ENCODE assay signal across 11 cellular contexts in genomic region chr3:38627956-38628355, GRCh38. TPM values are rescaled to one million over a fixed set of nuclear protein-coding genes. Genes with fewer than 3 reads are reported as not detected.
DNase-seq lines count a peak whose midpoint lies in the region; ATAC-seq, FAIRE-seq and TF ChIP-seq lines count a peak whose summit lies in the region.
"Had no signal": no experiment of that assay in that cellular context is flagged by ENCODE, and none has a peak within 500 bp of the region (broad histone marks: within the 10 kb centered on the region; RNA-seq: fewer than 3 reads in every experiment).

No MANE protein-coding gene starts in this region.

- H3F3A ChIP-seq in smooth muscle cell (ENCODE audit: low read depth): no peaks in the 10 kb centered on the region

- TF ChIP-seq RAD21 in GM12878 (IDR thresholded peaks at IDR 0.05; ENCODE audit: insufficient read depth, low read depth, low read length): 0 out of 2 replicates have a peak, but pooled peaks have one; percentile 12

- H3K27me3 ChIP-seq in cardiac muscle cell (peaks cover 22% of the 10 kb centered on the region), right atrium auricular region (no peaks in the 10 kb centered on the region), Karpas-422 (ENCODE audit: low read length) (no peaks in the 10 kb centered on the region), GM12878 (replicated peaks in 1 of 2; ENCODE audit: control insufficient read depth in 2 of 2, insufficient read depth in 2 of 2, low read length in 1 of 2) (no peaks in the 10 kb centered on the region; a peak in 2 of 4 replicates), smooth muscle cell (ENCODE audit: low read depth) (no peaks in the 10 kb centered on the region)
- no peaks in the 10 kb centered on the region for H3K27me3 ChIP-seq in CD8-positive, alpha-beta memory T cell (ENCODE audit: insufficient read depth, low read length, poor library complexity, severe bottlenecking)

- H3K9me3 ChIP-seq in cardiac muscle cell (ENCODE audit: low read depth) (no peaks in the 10 kb centered on the region), right atrium auricular region (no peaks in the 10 kb centered on the region), Karpas-422 (ENCODE audit: low read length) (no peaks in the 10 kb centered on the region), GM12878 (replicated peaks; ENCODE audit: control insufficient read depth, insufficient read depth, low read length) (no peaks in the 10 kb centered on the region), smooth muscle cell (replicated peaks; ENCODE audit: low read depth) (no peaks in the 10 kb centered on the region)
- no peaks in the 10 kb centered on the region for H3K9me3 ChIP-seq in CD8-positive, alpha-beta memory T cell (ENCODE audit: low read length)

- RAD21 ChIA-PET in GM12878 (lab: Charles Lee; ENCODE audit: unreplicated experiment): no interaction called here

- H3K4me3 ChIP-seq in cardiac muscle cell (no peak overlapping the region), right atrium auricular region (no peak overlapping the region), Karpas-422 (ENCODE audit: low read length) (no peak overlapping the region), GM12878 (no peak overlapping the region), smooth muscle cell (no peak overlapping the region)
- no peak overlapping the region for H3K4me3 ChIP-seq in CD8-positive, alpha-beta memory T cell (ENCODE audit: low read length)

- peak in 1 of 2 donors; percentile 61 for DNase-seq in cardiac muscle cell (ENCODE audit: low read depth in 1 of 2, low spot score in 1 of 2)
- no peak for DNase-seq in right atrium auricular region (ENCODE audit: low spot score)
- DNase-seq in Karpas-422: peak; percentile 87
- no peak for DNase-seq in GM12878 (ENCODE audit: low read depth, low spot score)
- no peak for DNase-seq in smooth muscle cell (lab: John Stamatoyannopoulos, UW; ENCODE audit: unreplicated experiment)
- DNase-seq in LoVo (ENCODE audit: low spot score): no peak
- DNase-seq in CD8-positive, alpha-beta memory T cell: no peak
- DNase-seq: NCI-H1092 treated with DMSO at 0.1 percent for 48 hours had no signal

- H4K20me1 ChIP-seq in Karpas-422 (ENCODE audit: insufficient read depth, low read depth, low read length) (no peaks in the 10 kb centered on the region), GM12878 (ENCODE audit: control insufficient read depth, insufficient read depth) (no peaks in the 10 kb centered on the region), smooth muscle cell (ENCODE audit: low read depth) (no peaks in the 10 kb centered on the region)

- SMC1A ChIA-PET in GM12878 (lab: Charles Lee; ENCODE audit: uncharacterized antibody, unreplicated experiment): interaction anchor here (1.0 kb wide), 2 partner anchors 42 to 106 kb away, joined by 3 to 5 read pairs; no protein-coding TSS in a partner anchor

- H3K9ac ChIP-seq in Karpas-422 (ENCODE audit: low read length) (no peak overlapping the region), GM12878 (ENCODE audit: control insufficient read depth, insufficient read depth, low read length) (no peak overlapping the region), smooth muscle cell (ENCODE audit: low read depth) (no peak overlapping the region)

- in situ Hi-C loops in GM12878 (cut with MboI): no loop called here

- H3K36me3 ChIP-seq in cardiac muscle cell (no peaks in the 10 kb centered on the region), right atrium auricular region (peaks cover 54% of the 10 kb centered on the region), Karpas-422 (ENCODE audit: insufficient read depth, low read length) (no peaks in the 10 kb centered on the region), GM12878 (ENCODE audit: control insufficient read depth in 2 of 2, insufficient read depth in 2 of 2, low read length in 1 of 2) (no peaks in the 10 kb centered on the region), smooth muscle cell (ENCODE audit: low read depth) (no peaks in the 10 kb centered on the region)
- no peaks in the 10 kb centered on the region for H3K36me3 ChIP-seq in CD8-positive, alpha-beta memory T cell (ENCODE audit: insufficient read depth, low read length)

- POLR2A ChIA-PET in GM12878 (lab: Charles Lee): no interaction called here
- POLR2A ChIA-PET in CD8-positive, alpha-beta memory T cell (lab: Charles Lee): no interaction called here

- intact Hi-C loops in GM12878 (cut with micrococcal nuclease; ENCODE audit: unreplicated experiment): no loop called here

- no peaks in the 10 kb centered on the region for H3K9me3 Mint-ChIP-seq in CD8-positive, alpha-beta memory T cell
- H3K9me3 Mint-ChIP-seq: activated T-helper 1 cell treated with anti-CD3 and anti-CD28 coated beads, Interleukin-12 subunit alpha, Interleukin-12 subunit beta, Interleukin-2, Interleukin-4 antibody, amounts not matched to agents 30 ng/mL and 10 ng/mL and 1 ng/mL, durations not matched to agents 14 hours and 24 hours and 36 hours had no signal

- no peaks in the 10 kb centered on the region for H3K9me2 ChIP-seq in Karpas-422 (replicated peaks; ENCODE audit: insufficient read depth, low read length)

- H3K79me2 ChIP-seq in Karpas-422 (ENCODE audit: low read length) (no peaks in the 10 kb centered on the region), GM12878 (ENCODE audit: control insufficient read depth, insufficient read depth, low read length) (no peaks in the 10 kb centered on the region), smooth muscle cell (ENCODE audit: low read depth) (no peaks in the 10 kb centered on the region)

- H3K4me2 ChIP-seq in Karpas-422 (ENCODE audit: low read depth, low read length, poor library complexity, severe bottlenecking) (no peak overlapping the region), GM12878 (ENCODE audit: control insufficient read depth, insufficient read depth) (no peak overlapping the region), smooth muscle cell (no peak overlapping the region)

- peak; percentile 84 for ATAC-seq in GM12878
- no peak for ATAC-seq in GM19351 (IDR thresholded peaks at IDR 0.05; ENCODE audit: unreplicated experiment)

- no TSS peak for BruUV-seq in GM12878 (replicated peaks; lab: Mats Ljungman, UMichigan)

- H3K27ac ChIP-seq in cardiac muscle cell: no peak overlapping the region
- peak overlapping the region in 1 of 2 donors; percentile 2 for H3K27ac ChIP-seq in right atrium auricular region
- H3K27ac ChIP-seq in Karpas-422 (ENCODE audit: low read length): no peak overlapping the region
- H3K27ac ChIP-seq in GM12878 (ENCODE audit: control insufficient read depth, insufficient read depth): no peak overlapping the region
- H3K27ac ChIP-seq in smooth muscle cell (ENCODE audit: low read depth): no peak overlapping the region
- no peak overlapping the region for H3K27ac ChIP-seq in CD8-positive, alpha-beta memory T cell (ENCODE audit: low read depth, low read length)

- CTCF ChIA-PET in GM12878 (lab: Yijun Ruan, JAX): interaction anchor here (0.5 to 1.7 kb wide), 4 partner anchors 21 to 614 kb away, joined by 3 to 8 read pairs (median 4); no protein-coding TSS in a partner anchor
- CTCF ChIA-PET in CD8-positive, alpha-beta memory T cell (lab: Charles Lee): interaction anchor here (1.2 to 2.0 kb wide), 2 partner anchors 8 to 9 kb away, joined by 4 to 5 read pairs; no protein-coding TSS in a partner anchor

- no peaks in the 10 kb centered on the region for H3K36me3 Mint-ChIP-seq in CD8-positive, alpha-beta memory T cell
- H3K36me3 Mint-ChIP-seq: memory B cell had no signal

- no peak overlapping the region for H3K27ac Mint-ChIP-seq in CD8-positive, alpha-beta memory T cell
- H3K27ac Mint-ChIP-seq: activated T-helper 1 cell treated with anti-CD3 and anti-CD28 coated beads, Interleukin-12 subunit alpha, Interleukin-12 subunit beta, Interleukin-2, Interleukin-4 antibody, amounts not matched to agents 30 ng/mL and 10 ng/mL and 1 ng/mL, durations not matched to agents 14 hours and 24 hours and 36 hours; memory B cell had no signal

- no peak overlapping the region for H3K4me3 Mint-ChIP-seq in CD8-positive, alpha-beta memory T cell
- H3K4me3 Mint-ChIP-seq: activated T-helper 1 cell treated with anti-CD3 and anti-CD28 coated beads, Interleukin-12 subunit alpha, Interleukin-12 subunit beta, Interleukin-2, Interleukin-4 antibody, amounts not matched to agents 30 ng/mL and 10 ng/mL and 1 ng/mL, durations not matched to agents 14 hours and 24 hours and 36 hours; memory B cell had no signal

- FAIRE-seq in GM12878 (lab: Jason Lieb, UNC): no peak

- no peak for TF ChIP-seq EP300 in GM12878 (IDR thresholded peaks at IDR 0.05; ENCODE audit: borderline replicate concordance in 1 of 2, control insufficient read depth in 1 of 2, low read depth in 2 of 2, low read length in 2 of 2)

- no peak overlapping the region for H2AFZ ChIP-seq in Karpas-422 (ENCODE audit: low read length)
- no peak overlapping the region for H2AFZ ChIP-seq in GM12878 (ENCODE audit: control insufficient read depth, low read depth, low read length)
- no peak overlapping the region for H2AFZ ChIP-seq in smooth muscle cell (ENCODE audit: low read depth)

- H3K4me1 ChIP-seq in cardiac muscle cell (ENCODE audit: low read depth) (no peaks in the 10 kb centered on the region), right atrium auricular region (peaks cover 0 to 17% of the 10 kb centered on the region in 2 donors), Karpas-422 (ENCODE audit: low read length) (peaks cover 6% of the 10 kb centered on the region), GM12878 (ENCODE audit: control insufficient read depth, insufficient read depth, low read length) (no peaks in the 10 kb centered on the region), smooth muscle cell (ENCODE audit: low read depth) (peaks cover 6% of the 10 kb centered on the region)
- no peaks in the 10 kb centered on the region for H3K4me1 ChIP-seq in CD8-positive, alpha-beta memory T cell (ENCODE audit: insufficient read depth, low read length)

- H3K27me3 Mint-ChIP-seq in CD8-positive, alpha-beta memory T cell: peaks cover 0 to 5% of the 10 kb centered on the region in 2 donors

- H3K4me1 Mint-ChIP-seq in CD8-positive, alpha-beta memory T cell: no peaks in the 10 kb centered on the region

- no peak for TF ChIP-seq POLR2A in GM12878 (IDR thresholded peaks at IDR 0.05; ENCODE audit: low read depth, low read length)

- 0% methylated on average over 4 of the region's 4 CpGs for WGBS in GM12878 (ENCODE audit: insufficient coverage, insufficient replicate concordance, low lambda C conversion rate, missing lambda C conversion rate)
- WGBS in smooth muscle cell (ENCODE audit: low lambda C conversion rate): 43% methylated on average over 4 of the region's 4 CpGs

- TF ChIP-seq CTCF in cardiac muscle cell (IDR thresholded peaks at IDR 0.05; ENCODE audit: low read depth, low read length) (peak; percentile 53), right atrium auricular region (IDR thresholded peaks at IDR 0.05) (peak in 1 of 2 donors; percentile 48), GM12878 (IDR thresholded peaks at IDR 0.05 in 2 of 3, conservative IDR thresholded peaks at IDR 0.05 in 1 of 3; ENCODE audit: control insufficient read depth in 2 of 3, extremely low read depth in 1 of 3, insufficient read depth in 1 of 3, low read depth in 3 of 3, low read length in 3 of 3) (peak; percentile 42 to 69 (median 55)), smooth muscle cell (IDR thresholded peaks at IDR 0.05; ENCODE audit: borderline replicate concordance, insufficient read depth, poor library complexity, severe bottlenecking) (peak; percentile 31)

RNA-seq across cellular contexts. Expression of gene SCN5A, which starts 21.5 kb away (rescaled TPM):
- total RNA-seq in cardiac muscle cell (2.8 and 9.3 TPM in 2 replicates), right atrium auricular region (100 to 1,000 TPM; 102 to 118 TPM), GM12878 (2014; rRNA removed) (not detected in 2 replicates), GM12878 (2014; rRNA removed; fragmentation: Illumina TruSeq; extraction: Trizol) (not detected in 2 replicates), GM12878 (2021) (not detected in 2 replicates), smooth muscle cell (0.76 and 3.4 TPM in 2 replicates)
- polyA plus RNA-seq in cardiac muscle cell (3.1 and 8.5 TPM in 2 replicates), GM12878 (2011; rRNA removed) (not detected in 2 replicates), GM12878 (2014; fragmentation: Illumina TruSeq; extraction: Trizol) (not detected in 2 replicates), GM12878 (2014; fragmentation: Nextera tagmentation; extraction: Ambion mirVana) (not detected), GM12878 (2014; rRNA removed) (not detected in 2 replicates), GM12878 (2016; fragmentation: Nextera tagmentation; extraction: Ambion mirVana) (not detected), smooth muscle cell (0.93 and 1.6 TPM in 2 replicates)
- total RNA-seq in Karpas-422 (2014; rRNA removed; shearing (Covaris generic); ENCODE audit: low replicate concordance): not detected in 2 replicates
- total RNA-seq in GM12878 (2013; cell fraction: nucleolus; rRNA removed): not detected in 2 replicates
- polyA plus RNA-seq in GM12878 (2011; ENCODE audit: low read depth): not detected
- polyA plus RNA-seq in GM12878 (2011; cell fraction: cytosol; rRNA removed): not detected in 2 replicates
- polyA plus RNA-seq in GM12878 (2011; cell fraction: nucleus; rRNA removed): not detected in 2 replicates
- not detected in 2 replicates for polyA plus RNA-seq in GM12878 (2012)
- polyA minus RNA-seq in GM12878 (2011; rRNA and poly(A)+ RNA removed): not detected in 2 replicates
- polyA minus RNA-seq in GM12878 (2011; cell fraction: cytosol; rRNA and poly(A)+ RNA removed): not detected in 2 replicates
- not detected in 2 replicates for polyA minus RNA-seq in GM12878 (2011; cell fraction: nucleus; rRNA and poly(A)+ RNA removed)
- total RNA-seq in CD8-positive, alpha-beta memory T cell: under 1 TPM; 0.33 to 0.47 TPM
- not detected for polyA plus RNA-seq in CD8-positive, alpha-beta memory T cell
- total RNA-seq: activated T-helper 1 cell treated with anti-CD3 and anti-CD28 coated beads, Interleukin-12 subunit alpha, Interleukin-12 subunit beta, Interleukin-2, Interleukin-4 antibody, amounts not matched to agents 30 ng/mL and 10 ng/mL and 1 ng/mL, durations not matched to agents 14 hours and 24 hours and 36 hours had no signal
